In the genomic region with DNA sequence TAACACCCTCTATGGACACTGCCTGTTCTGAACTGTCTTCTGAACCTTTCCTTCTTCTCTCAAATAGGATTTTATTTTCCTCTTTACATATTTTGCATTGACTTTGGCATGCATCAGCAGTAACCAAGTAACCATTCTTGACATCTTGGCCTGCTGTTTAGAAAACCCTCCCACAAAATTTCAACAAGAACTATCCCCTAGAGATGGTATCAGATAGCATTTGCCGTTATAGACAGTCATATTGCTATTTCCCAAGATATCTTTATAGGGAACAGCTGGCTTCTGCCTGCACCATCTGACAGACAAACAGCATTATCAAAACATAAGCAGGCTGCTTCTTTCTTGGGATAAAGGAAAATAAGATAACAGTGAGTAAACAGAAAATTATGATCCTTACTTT, we compare ENCODE assay signal across 29 cellular contexts. TPM values are rescaled to one million over a fixed set of nuclear protein-coding genes. Genes with fewer than 3 reads are reported as not detected.
"Had no signal": no experiment of that assay in that cellular context is flagged by ENCODE, and none has a peak within 500 bp of the region (broad histone marks: within the 10 kb centered on the region; RNA-seq: fewer than 3 reads in every experiment).

No MANE protein-coding gene starts in this region.

- H3K36me3 ChIP-seq: esophagus muscularis mucosa, gastrocnemius medialis, spleen, suprapubic skin, tibial nerve had no signal

- H3K27ac Mint-ChIP-seq: activated CD4-positive, alpha-beta memory T cell treated with anti-CD3 and anti-CD28 coated beads, Interleukin-2, amount 10 ng/mL, durations not matched to agents 7 days and 5 days; activated CD4-positive, alpha-beta T cell treated with anti-CD3 and anti-CD28 coated beads, Interleukin-2, amount 10 ng/mL, durations not matched to agents 7 days and 5 days; activated naive CD4-positive, alpha-beta T cell treated with anti-CD3 and anti-CD28 coated beads, Interleukin-2, amount 10 ng/mL, durations not matched to agents 7 days and 5 days; activated naive CD8-positive, alpha-beta T cell treated with anti-CD3 and anti-CD28 coated beads, Interleukin-2, amount 10 ng/mL, durations not matched to agents 7 days and 5 days; activated T-cell treated with anti-CD3 and anti-CD28 coated beads, Interleukin-2, amount 50 U/mL, for 24 hours; mesothelial cell of epicardium; naive B cell had no signal

- H3K36me3 Mint-ChIP-seq: activated naive CD4-positive, alpha-beta T cell treated with anti-CD3 and anti-CD28 coated beads, Interleukin-2, amount 10 ng/mL, durations not matched to agents 7 days and 5 days; activated naive CD8-positive, alpha-beta T cell treated with anti-CD3 and anti-CD28 coated beads, Interleukin-2, amount 10 ng/mL, durations not matched to agents 7 days and 5 days; mesothelial cell of epicardium; naive B cell had no signal

- H3K4me1 Mint-ChIP-seq: activated CD4-positive, alpha-beta memory T cell treated with anti-CD3 and anti-CD28 coated beads, Interleukin-2, amount 10 ng/mL, durations not matched to agents 7 days and 5 days; activated CD4-positive, alpha-beta T cell treated with anti-CD3 and anti-CD28 coated beads, Interleukin-2, amount 10 ng/mL, durations not matched to agents 7 days and 5 days; activated naive CD4-positive, alpha-beta T cell treated with anti-CD3 and anti-CD28 coated beads, Interleukin-2, amount 10 ng/mL, durations not matched to agents 7 days and 5 days; activated naive CD8-positive, alpha-beta T cell treated with anti-CD3 and anti-CD28 coated beads, Interleukin-2, amount 10 ng/mL, durations not matched to agents 7 days and 5 days; mesothelial cell of epicardium; naive B cell; neural crest cell had no signal

- H3K79me2 ChIP-seq: hepatocyte, parathyroid adenoma had no signal

- H3K4me1 ChIP-seq: esophagus muscularis mucosa, gastrocnemius medialis, parathyroid adenoma, psoas muscle, spleen, suprapubic skin, tibial nerve had no signal

- H3K9ac ChIP-seq: parathyroid adenoma had no signal

- H3K4me3 Mint-ChIP-seq: activated CD4-positive, alpha-beta memory T cell treated with anti-CD3 and anti-CD28 coated beads, Interleukin-2, amount 10 ng/mL, durations not matched to agents 7 days and 5 days; activated CD4-positive, alpha-beta T cell treated with anti-CD3 and anti-CD28 coated beads, Interleukin-2, amount 10 ng/mL, durations not matched to agents 7 days and 5 days; activated naive CD4-positive, alpha-beta T cell treated with anti-CD3 and anti-CD28 coated beads, Interleukin-2, amount 10 ng/mL, durations not matched to agents 7 days and 5 days; activated naive CD8-positive, alpha-beta T cell treated with anti-CD3 and anti-CD28 coated beads, Interleukin-2, amount 10 ng/mL, durations not matched to agents 7 days and 5 days; activated T-cell treated with anti-CD3 and anti-CD28 coated beads, Interleukin-2, amount 50 U/mL, for 24 hours; mesothelial cell of epicardium; naive B cell; neural crest cell had no signal

- DNase-seq: activated CD4-positive, alpha-beta memory T cell treated with anti-CD3 and anti-CD28 coated beads, Interleukin-2, amount 10 ng/mL, durations not matched to agents 7 days and 5 days; activated CD4-positive, alpha-beta T cell treated with anti-CD3 and anti-CD28 coated beads, Interleukin-2, amount 10 ng/mL, durations not matched to agents 7 days and 5 days; activated CD4-positive, CD25-positive, alpha-beta regulatory T cell treated with anti-CD3 and anti-CD28 coated beads, Interleukin-2, amount 50 U/mL, for 72 hours; activated CD8-positive, alpha-beta memory T cell treated with anti-CD3 and anti-CD28 coated beads, Interleukin-2, amount 50 U/mL, for 48 hours; activated gamma-delta T cell; activated naive CD4-positive, alpha-beta T cell treated with anti-CD3 and anti-CD28 coated beads, Interleukin-2, amount 10 ng/mL, durations not matched to agents 7 days and 5 days; activated naive CD8-positive, alpha-beta T cell treated with anti-CD3 and anti-CD28 coated beads, Interleukin-2, amount 10 ng/mL, durations not matched to agents 7 days and 5 days; activated T-cell treated with anti-CD3 and anti-CD28 coated beads, Interleukin-2, amount 50 U/mL, for 24 hours; amygdala; caudate nucleus; dermis blood vessel endothelial cell; effector CD4-positive, alpha-beta T cell; gastrocnemius medialis; left colon; naive B cell; nucleus accumbens; psoas muscle; spleen; stimulated activated naive CD4-positive, alpha-beta T cell; T-helper 2 cell had no signal

- H3K27me3 Mint-ChIP-seq: activated CD4-positive, alpha-beta memory T cell treated with anti-CD3 and anti-CD28 coated beads, Interleukin-2, amount 10 ng/mL, durations not matched to agents 7 days and 5 days; activated CD4-positive, alpha-beta T cell treated with anti-CD3 and anti-CD28 coated beads, Interleukin-2, amount 10 ng/mL, durations not matched to agents 7 days and 5 days; activated naive CD8-positive, alpha-beta T cell treated with anti-CD3 and anti-CD28 coated beads, Interleukin-2, amount 10 ng/mL, durations not matched to agents 7 days and 5 days; activated T-cell treated with anti-CD3 and anti-CD28 coated beads, Interleukin-2, amount 50 U/mL, for 24 hours had no signal

- H3K27ac ChIP-seq: esophagus muscularis mucosa, gastrocnemius medialis, hepatocyte, parathyroid adenoma, psoas muscle, spleen, suprapubic skin, tibial nerve had no signal

- H3K4me2 ChIP-seq: hepatocyte had no signal

- H3K9me3 ChIP-seq: esophagus muscularis mucosa, gastrocnemius medialis, psoas muscle, spleen, suprapubic skin, tibial nerve had no signal

- H3K27me3 ChIP-seq: hepatocyte, spleen, suprapubic skin, tibial nerve had no signal

- H3K9me3 Mint-ChIP-seq: activated CD4-positive, alpha-beta memory T cell treated with anti-CD3 and anti-CD28 coated beads, Interleukin-2, amount 10 ng/mL, durations not matched to agents 7 days and 5 days; activated CD4-positive, alpha-beta T cell treated with anti-CD3 and anti-CD28 coated beads, Interleukin-2, amount 10 ng/mL, durations not matched to agents 7 days and 5 days; activated naive CD4-positive, alpha-beta T cell treated with anti-CD3 and anti-CD28 coated beads, Interleukin-2, amount 10 ng/mL, durations not matched to agents 7 days and 5 days; activated naive CD8-positive, alpha-beta T cell treated with anti-CD3 and anti-CD28 coated beads, Interleukin-2, amount 10 ng/mL, durations not matched to agents 7 days and 5 days; mesothelial cell of epicardium; neural crest cell had no signal

- H2AFZ ChIP-seq: hepatocyte, parathyroid adenoma had no signal

- ATAC-seq: gastrocnemius medialis, left colon, psoas muscle had no signal

- H3K4me3 ChIP-seq: esophagus muscularis mucosa, gastrocnemius medialis, hepatocyte, psoas muscle, spleen, suprapubic skin, tibial nerve had no signal

RNA-seq across cellular contexts. Expression of a gene that starts 54.7 kb away (rescaled TPM):
- total RNA-seq: activated CD4-positive, alpha-beta memory T cell treated with anti-CD3 and anti-CD28 coated beads, Interleukin-2, amount 10 ng/mL, durations not matched to agents 7 days and 5 days; activated CD4-positive, alpha-beta T cell treated with anti-CD3 and anti-CD28 coated beads, Interleukin-2, amount 10 ng/mL, durations not matched to agents 7 days and 5 days; activated naive CD8-positive, alpha-beta T cell treated with anti-CD3 and anti-CD28 coated beads, Interleukin-2, amount 10 ng/mL, durations not matched to agents 7 days and 5 days; dermis blood vessel endothelial cell; esophagus muscularis mucosa; gastrocnemius medialis; left colon; lower leg skin; neural crest cell; psoas muscle; spleen; suprapubic skin; tibial nerve had no signal
- polyA plus RNA-seq: keratinocyte, psoas muscle, spleen had no signal
